13 cellular contexts compared by ENCODE assay signal in the genomic region with DNA sequence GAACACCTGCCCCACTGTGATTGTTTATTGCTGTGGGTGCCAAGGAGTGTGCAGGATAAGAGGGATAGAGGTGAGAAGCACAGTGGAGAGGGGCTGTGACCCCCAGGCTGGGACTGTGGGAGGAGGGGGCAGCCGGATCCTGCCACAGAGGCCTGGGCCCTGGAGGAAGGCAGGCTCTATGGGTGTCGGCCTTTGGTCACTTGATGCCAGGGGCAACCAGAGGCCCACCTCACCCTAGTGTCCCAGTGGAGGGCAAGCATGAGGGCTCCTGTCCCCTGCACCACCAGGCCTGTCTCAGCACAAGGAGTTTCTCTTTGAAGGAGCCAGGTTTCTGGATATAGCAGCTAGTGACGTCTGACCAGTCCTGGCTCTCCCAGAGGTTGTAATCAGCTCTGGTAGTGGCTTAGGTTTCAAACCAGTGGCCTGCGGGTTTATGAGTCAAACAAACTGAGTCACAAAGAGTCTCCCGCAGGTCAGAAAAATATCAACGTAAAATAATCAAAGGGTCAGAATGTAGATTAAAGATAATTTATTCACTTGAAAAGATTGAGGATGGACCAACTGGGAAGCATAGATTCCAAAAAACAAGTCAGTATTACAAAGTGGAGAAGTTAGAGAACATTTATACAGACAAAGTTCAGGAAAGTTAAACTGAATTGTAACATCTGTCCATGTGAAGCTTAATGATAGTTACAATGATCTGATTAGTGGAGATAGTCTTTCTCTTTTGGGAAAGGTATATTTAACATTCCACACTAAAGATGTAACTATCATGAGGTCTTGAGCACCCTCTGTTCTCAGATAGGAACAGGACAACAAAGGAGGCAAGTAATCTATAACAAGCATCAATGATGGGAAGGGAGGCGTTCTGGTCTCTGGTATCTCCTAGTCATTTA. TPM values are rescaled to one million over a fixed set of nuclear protein-coding genes. Genes with fewer than 3 reads are reported as not detected.
DNase-seq lines count a peak whose midpoint lies in the region; ATAC-seq, FAIRE-seq and TF ChIP-seq lines count a peak whose summit lies in the region.
"Had no signal": no experiment of that assay in that cellular context is flagged by ENCODE, and none has a peak within 500 bp of the region (broad histone marks: within the 10 kb centered on the region; RNA-seq: fewer than 3 reads in every experiment).

No MANE protein-coding gene starts in this region.

- H3K4me2 ChIP-seq in K562 (ENCODE audit: insufficient read depth, low read length) (no peak overlapping the region), mesenchymal stem cell (ENCODE audit: low read length, poor library complexity, severe bottlenecking) (no peak overlapping the region)

- BruUV-seq in K562 (replicated peaks; lab: Mats Ljungman, UMichigan), result no TSS peak

- no peak overlapping the region for H3K4me3 ChIP-seq in K562
- H3K4me3 ChIP-seq in mesenchymal stem cell (ENCODE audit: insufficient read depth in 1 of 2, low read depth in 1 of 2, low read length in 2 of 2), result no peak overlapping the region
- H3K4me3 ChIP-seq in gastroesophageal sphincter, result no peak overlapping the region
- H3K4me3 ChIP-seq: adrenal gland had no signal

- no peak overlapping the region for H2BK5ac ChIP-seq in mesenchymal stem cell (ENCODE audit: low read depth, low read length, poor library complexity, severe bottlenecking)

- POLR2A ChIA-PET in K562 (lab: Yijun Ruan, JAX), result no interaction called here

- CTCF ChIA-PET in K562 (lab: Yijun Ruan, JAX; ENCODE audit: low intra/inter-chr PET ratio), result no interaction called here

- no peak for TF ChIP-seq POLR2A in K562 (conservative IDR thresholded peaks at IDR 0.05)
- TF ChIP-seq POLR2A in gastroesophageal sphincter (IDR thresholded peaks at IDR 0.05), result no peak

- H3K9me3 ChIP-seq in K562 (replicated peaks; ENCODE audit: control insufficient read depth, insufficient read depth, low read depth, low read length), result no peaks in the 10 kb centered on the region
- H3K9me3 ChIP-seq in mesenchymal stem cell (ENCODE audit: control insufficient read depth, low read length), result no peaks in the 10 kb centered on the region
- no peaks in the 10 kb centered on the region for H3K9me3 ChIP-seq in gastroesophageal sphincter
- H3K9me3 ChIP-seq: adrenal gland, BE2C had no signal

- intact Hi-C loops in K562 (cut with micrococcal nuclease), result no loop called here

- ATAC-seq in K562 (peak; percentile 24; the same call in 1 of the 3 replicates), gastroesophageal sphincter (no peak), HG02588 (IDR thresholded peaks at IDR 0.05; ENCODE audit: unreplicated experiment) (no peak), GM21515 (IDR thresholded peaks at IDR 0.05; ENCODE audit: unreplicated experiment) (no peak)
- ATAC-seq: stimulated activated effector memory CD8-positive, alpha-beta T cell treated with anti-CD3 and anti-CD28 coated beads, Interleukin-12 subunit alpha, Interleukin-12 subunit beta, amount 100 ng/mL, for 72 hours had no signal

- no peak overlapping the region for H3K4ac ChIP-seq in mesenchymal stem cell (ENCODE audit: low read depth in 1 of 2, low read length in 2 of 2)

- TF ChIP-seq CTCF in K562 (IDR thresholded peaks at IDR 0.05 in 2 of 3, conservative IDR thresholded peaks at IDR 0.05 in 1 of 3; ENCODE audit: insufficient read depth in 2 of 3, low read depth in 1 of 3, low read length in 3 of 3) (no peak), gastroesophageal sphincter (IDR thresholded peaks at IDR 0.05) (no peak)

- H4K8ac ChIP-seq in mesenchymal stem cell (ENCODE audit: low read length), result no peak overlapping the region

- H4K20me1 ChIP-seq in K562 (replicated peaks; ENCODE audit: control insufficient read depth, insufficient read depth, low read length), result 0 out of 2 replicates have a peak, but pooled peaks cover 2% of the 10 kb centered on the region

- DNase-seq in AG20443 (ENCODE audit: low spot score), result peak; percentile 77
- DNase-seq in HTR-8/SVneo (ENCODE audit: insufficient read length, low spot score), result peak; percentile 66
- DNase-seq in K562 (ENCODE audit: extremely low read depth in 1 of 4, low spot score in 3 of 4), result no peak
- peak; percentile 15 for DNase-seq in mesenchymal stem cell
- DNase-seq in NCI-H510A (lab: John Stamatoyannopoulos, UW), result no peak
- DNase-seq: adrenal gland; BE2C; stimulated activated CD4-positive, alpha-beta T cell treated with anti-CD3 and anti-CD28 coated beads, Interleukin-1b, Interleukin-23, amount 100 ng/mL, for 48 hours had no signal

- peaks cover 6 to 45% of the 10 kb centered on the region in 2 experiments; a peak in 4 of 5 replicates for H3K27me3 ChIP-seq in K562 (ENCODE audit: control insufficient read depth in 2 of 2, insufficient read depth in 2 of 2, low read length in 2 of 2)
- no peaks in the 10 kb centered on the region for H3K27me3 ChIP-seq in mesenchymal stem cell (ENCODE audit: control insufficient read depth in 1 of 2, insufficient read depth in 1 of 2, low read length in 2 of 2)
- no peaks in the 10 kb centered on the region for H3K27me3 ChIP-seq in gastroesophageal sphincter
- H3K27me3 ChIP-seq: adrenal gland, BE2C had no signal

- no peak for FAIRE-seq in HTR-8/SVneo (lab: Jason Lieb, UNC)
- no peak for FAIRE-seq in K562 (lab: Jason Lieb, UNC)
- FAIRE-seq: G401.6 had no signal

- H2AFZ ChIP-seq in K562 (ENCODE audit: low read depth, low read length) (no peak overlapping the region), mesenchymal stem cell (ENCODE audit: low read depth, low read length) (no peak overlapping the region)

- no peak for TF ChIP-seq RAD21 in K562 (CRISPR knock-in tag; conservative IDR thresholded peaks at IDR 0.05 in 1 of 2, IDR thresholded peaks at IDR 0.05 in 1 of 2)

- H3K23ac ChIP-seq in mesenchymal stem cell (ENCODE audit: low read length in 2 of 2), result no peak overlapping the region

- H3K36me3 ChIP-seq in K562 (ENCODE audit: control insufficient read depth, insufficient read depth, low read length) (no peaks in the 10 kb centered on the region), mesenchymal stem cell (ENCODE audit: control insufficient read depth in 1 of 2, insufficient read depth in 2 of 2, low read depth in 1 of 2, low read length in 2 of 2) (no peaks in the 10 kb centered on the region), gastroesophageal sphincter (no peaks in the 10 kb centered on the region)
- H3K36me3 ChIP-seq: adrenal gland, BE2C had no signal

- no peak overlapping the region for H2BK12ac ChIP-seq in mesenchymal stem cell (ENCODE audit: low read length in 2 of 2)

- no peak overlapping the region for H2BK120ac ChIP-seq in mesenchymal stem cell (ENCODE audit: low read depth, low read length)

- WGBS in K562 (ENCODE audit: insufficient coverage, low coverage, missing lambda C conversion rate), result 2% methylated on average over 7 of the region's 7 CpGs
- 94% methylated on average over 7 of the region's 7 CpGs for WGBS in mesenchymal stem cell
- 86 to 87% methylated on average over 2 to 5 of the region's 7 CpGs for WGBS in gastroesophageal sphincter (ENCODE audit: low coverage in 1 of 2), 2 donors

- in situ Hi-C loops in K562 (cut with MboI), result no loop called here

- H3K9ac ChIP-seq in K562 (ENCODE audit: insufficient read depth in 1 of 2, low read depth in 2 of 2, low read length in 2 of 2), result no peak overlapping the region; a peak in 1 of 4 replicates
- no peak overlapping the region for H3K9ac ChIP-seq in mesenchymal stem cell (ENCODE audit: low read length)

- H2AK5ac ChIP-seq in mesenchymal stem cell (ENCODE audit: low read length, severe bottlenecking), result peak overlapping the region; percentile 3

- no peak overlapping the region for H2BK15ac ChIP-seq in mesenchymal stem cell (ENCODE audit: low read depth, poor library complexity, severe bottlenecking)

- no peak for TF ChIP-seq EP300 in K562 (IDR thresholded peaks at IDR 0.05; ENCODE audit: low read length)
- TF ChIP-seq EP300 in gastroesophageal sphincter (IDR thresholded peaks at IDR 0.05), result no peak

- H3K4me1 ChIP-seq in K562 (replicated peaks in 1 of 2; ENCODE audit: control insufficient read depth in 2 of 2, insufficient read depth in 2 of 2, low read length in 2 of 2) (peaks cover 0 to 5% of the 10 kb centered on the region in 2 experiments; a peak in 1 of 5 replicates), mesenchymal stem cell (ENCODE audit: control insufficient read depth, insufficient read depth, low read depth, low read length) (peaks cover 13% of the 10 kb centered on the region), gastroesophageal sphincter (no peaks in the 10 kb centered on the region)
- H3K4me1 ChIP-seq: adrenal gland, BE2C had no signal

- H3K14ac ChIP-seq in mesenchymal stem cell (ENCODE audit: low read length in 2 of 2), result no peak overlapping the region

- no peak overlapping the region for H3K18ac ChIP-seq in mesenchymal stem cell (ENCODE audit: low read depth in 1 of 2, low read length in 2 of 2)

- no peaks in the 10 kb centered on the region for H3K9me1 ChIP-seq in K562 (ENCODE audit: control insufficient read depth, insufficient read depth, low read length)

- H4K91ac ChIP-seq in mesenchymal stem cell (ENCODE audit: low read length), result no peak overlapping the region

- H3K79me2 ChIP-seq in K562 (ENCODE audit: control insufficient read depth, insufficient read depth, low read length), result no peaks in the 10 kb centered on the region

- H3K79me1 ChIP-seq in mesenchymal stem cell (replicated peaks; ENCODE audit: low read length, poor library complexity, severe bottlenecking), result no peaks in the 10 kb centered on the region

- no peak overlapping the region for H3K27ac ChIP-seq in K562 (ENCODE audit: extremely low read depth, low read depth, low read length)
- H3K27ac ChIP-seq in mesenchymal stem cell (ENCODE audit: low read length, poor library complexity, severe bottlenecking), result no peak overlapping the region
- no peak overlapping the region for H3K27ac ChIP-seq in gastroesophageal sphincter
- H3K27ac ChIP-seq: adrenal gland had no signal

RNA-seq across cellular contexts. Expression of gene ZNF488, which starts 37.2 kb away (rescaled TPM):
- 0.30 TPM in 1 of 2 replicates, not detected in the other for total RNA-seq in K562 (2011; cell fraction: chromatin; rRNA removed; ENCODE audit: low replicate concordance)
- 0.13 and 0.33 TPM in 2 replicates for total RNA-seq in K562 (2011; cell fraction: nucleolus; rRNA removed)
- not detected in 2 replicates for total RNA-seq in K562 (2011; cell fraction: nucleoplasm; rRNA removed)
- total RNA-seq in K562 (2014; rRNA removed), result not detected in 2 replicates
- total RNA-seq in K562 (2014; rRNA removed; fragmentation: Illumina TruSeq; extraction: Trizol), result not detected in 2 replicates
- total RNA-seq in K562 (2015; rRNA removed; fragmentation: Illumina TruSeq; extraction: Trizol), result 0.04 TPM in 1 of 2 replicates, not detected in the other
- total RNA-seq in K562 (2021), result 0.07 and 0.11 TPM in 2 replicates
- 0.04 and 0.08 TPM in 2 replicates for polyA plus RNA-seq in K562 (2011; rRNA removed)
- 0.01 and 0.15 TPM in 2 replicates for polyA plus RNA-seq in K562 (2011; cell fraction: cytosol; rRNA removed)
- polyA plus RNA-seq in K562 (2011; cell fraction: nucleus; rRNA removed), result 0.13 TPM in 1 of 2 replicates, not detected in the other
- 0.05 TPM in 1 of 2 replicates, not detected in the other for polyA plus RNA-seq in K562 (2012)
- 0.09 TPM in 1 of 2 replicates, not detected in the other for polyA plus RNA-seq in K562 (2014; fragmentation: Illumina TruSeq; extraction: Trizol)
- polyA plus RNA-seq in K562 (2014; fragmentation: Nextera tagmentation; extraction: Ambion mirVana), result under 1 TPM in 1 of 2 experiments, not detected in 1; 0.03 TPM
- polyA plus RNA-seq in K562 (2014; rRNA removed), result 0.04 TPM in 1 of 2 replicates, not detected in the other
- polyA minus RNA-seq in K562 (2011; rRNA and poly(A)+ RNA removed), result 0.14 TPM in 1 of 2 replicates, not detected in the other
- polyA minus RNA-seq in K562 (2011; cell fraction: cytosol; rRNA and poly(A)+ RNA removed), result not detected in 2 replicates
- polyA minus RNA-seq in K562 (2011; cell fraction: nucleus; rRNA and poly(A)+ RNA removed), result 0.11 and 0.13 TPM in 2 replicates
- polyA plus RNA-seq in mesenchymal stem cell (2013, experiment 1 of 2), result 0.17 TPM
- 0.16 TPM for polyA plus RNA-seq in mesenchymal stem cell (2013, experiment 2 of 2)
- total RNA-seq in gastroesophageal sphincter, result under 1 TPM in 2 of 4 donors, not detected in 2; 0.12 to 0.47 TPM

Comparison
In these comparisons a context has a peak if more than half of its experiments do, and no peak if none do; other contexts are left out.
1. DNase-seq: peak in AG20443 (single experiment), HTR-8/SVneo (single experiment) and mesenchymal stem cell (single experiment); none in K562 (0 of 4) and NCI-H510A (single experiment).